Comparison of ENCODE assay signal across 8 cellular contexts in the genomic region with DNA sequence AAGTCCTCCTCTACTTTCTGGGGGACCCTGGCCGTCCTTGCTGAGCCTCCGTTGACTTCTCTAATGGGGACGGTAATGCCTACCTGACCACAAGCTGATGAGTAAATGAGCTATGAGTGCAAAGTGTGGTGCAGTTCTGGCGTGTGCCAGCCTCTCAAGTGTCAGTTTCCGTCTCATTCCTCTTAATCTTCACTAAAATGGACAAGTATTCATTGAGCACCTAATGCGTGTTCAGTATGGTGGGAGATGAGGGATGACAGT. TPM values are rescaled to one million over a fixed set of nuclear protein-coding genes. Genes with fewer than 3 reads are reported as not detected.
DNase-seq lines count a peak whose midpoint lies in the region; ATAC-seq and TF ChIP-seq lines count a peak whose summit lies in the region.

No MANE protein-coding gene starts in this region.

- H3K4me1 Mint-ChIP-seq in activated naive CD4-positive, alpha-beta T cell treated with anti-CD3 and anti-CD28 coated beads, Interleukin-2, amount 50 U/mL, for 24 hours = peaks cover 48% of the 10 kb centered on the region

- H3K27ac Mint-ChIP-seq in activated naive CD4-positive, alpha-beta T cell treated with anti-CD3 and anti-CD28 coated beads, Interleukin-2, amount 50 U/mL, for 24 hours = peak overlapping the region; percentile 96

- peak overlapping the region; percentile 94 for H3K4me3 ChIP-seq in HUES48 (ENCODE audit: low read depth, low read length)
- peak overlapping the region; percentile 66 for H3K4me3 ChIP-seq in kidney epithelial cell (ENCODE audit: low read depth, low read length)
- peak overlapping the region; percentile 85 for H3K4me3 ChIP-seq in suprapubic skin

- no peak for ATAC-seq in HG03095 (IDR thresholded peaks at IDR 0.05; ENCODE audit: unreplicated experiment)

- no peaks in the 10 kb centered on the region for H3K27me3 Mint-ChIP-seq in activated naive CD4-positive, alpha-beta T cell treated with anti-CD3 and anti-CD28 coated beads, Interleukin-2, amount 50 U/mL, for 24 hours

- H3K27me3 ChIP-seq in HUES48 (ENCODE audit: control insufficient read depth, insufficient read depth, low read length) (peaks cover 21% of the 10 kb centered on the region), kidney epithelial cell (ENCODE audit: control insufficient read depth, insufficient read depth, low read length) (no peaks in the 10 kb centered on the region), suprapubic skin (no peaks in the 10 kb centered on the region)

- TF ChIP-seq CTCF in kidney epithelial cell (IDR thresholded peaks at IDR 0.05; ENCODE audit: insufficient read depth, low read length, poor library complexity, severe bottlenecking) = no peak
- no peak for TF ChIP-seq CTCF in suprapubic skin (IDR thresholded peaks at IDR 0.05)

- H3K9me3 ChIP-seq in HUES48 (ENCODE audit: control insufficient read depth, insufficient read depth, low read length) (no peaks in the 10 kb centered on the region), suprapubic skin (no peaks in the 10 kb centered on the region)

- peaks cover 31% of the 10 kb centered on the region for H3K4me1 ChIP-seq in HUES48 (ENCODE audit: control insufficient read depth, insufficient read depth, low read length)
- H3K4me1 ChIP-seq in suprapubic skin = peaks cover 41% of the 10 kb centered on the region

- peak; percentile 25 for DNase-seq in CD1c-positive myeloid dendritic cell (ENCODE audit: extremely low spot score)
- DNase-seq in kidney epithelial cell (ENCODE audit: low read depth) = no peak
- no peak for DNase-seq in suprapubic skin (ENCODE audit: low spot score in 2 of 2)
- no peak for DNase-seq in G401 (ENCODE audit: low spot score)
- no peak for DNase-seq in NCI-H82 treated with DMSO at 0.1 percent for 48 hours (lab: John Stamatoyannopoulos, UW; ENCODE audit: unreplicated experiment)

- no peaks in the 10 kb centered on the region for H3K9me3 Mint-ChIP-seq in activated naive CD4-positive, alpha-beta T cell treated with anti-CD3 and anti-CD28 coated beads, Interleukin-2, amount 50 U/mL, for 24 hours

- TF ChIP-seq EP300 in suprapubic skin (IDR thresholded peaks at IDR 0.05) = no peak

- no peak for TF ChIP-seq POLR2A in suprapubic skin (IDR thresholded peaks at IDR 0.05)

- H3K27ac ChIP-seq in HUES48 (ENCODE audit: low read depth, low read length) = peak overlapping the region; percentile 93
- peak overlapping the region; percentile 94 for H3K27ac ChIP-seq in suprapubic skin

- in situ Hi-C loops in G401 (cut with HindIII; ENCODE audit: low sequenced_read_pairs) = no loop called here

- H3K9ac ChIP-seq in HUES48 (ENCODE audit: low read depth, low read length) = peak overlapping the region; percentile 90

- H3K4me3 Mint-ChIP-seq in activated naive CD4-positive, alpha-beta T cell treated with anti-CD3 and anti-CD28 coated beads, Interleukin-2, amount 50 U/mL, for 24 hours = peak overlapping the region; percentile 89

- peaks cover 6% of the 10 kb centered on the region for H3K36me3 Mint-ChIP-seq in activated naive CD4-positive, alpha-beta T cell treated with anti-CD3 and anti-CD28 coated beads, Interleukin-2, amount 50 U/mL, for 24 hours

- 24% methylated on average over 6 of the region's 6 CpGs for WGBS in suprapubic skin

- H3K36me3 ChIP-seq in HUES48 (ENCODE audit: control insufficient read depth, insufficient read depth, low read length) (no peaks in the 10 kb centered on the region), kidney epithelial cell (ENCODE audit: control insufficient read depth, insufficient read depth, low read length) (no peaks in the 10 kb centered on the region), suprapubic skin (no peaks in the 10 kb centered on the region)

RNA-seq across cellular contexts. Expression of gene HERPUD2, which starts 0.6 kb away (rescaled TPM):
- total RNA-seq in kidney epithelial cell = 29.4 and 39.8 TPM in 2 replicates
- 10 to 100 TPM; 35.2 to 59.8 (median 44.3) TPM for total RNA-seq in suprapubic skin
- 29.4 and 30.0 TPM in 2 replicates for total RNA-seq in G401 (2014; rRNA removed; shearing (Covaris generic))
